In the genomic region with DNA sequence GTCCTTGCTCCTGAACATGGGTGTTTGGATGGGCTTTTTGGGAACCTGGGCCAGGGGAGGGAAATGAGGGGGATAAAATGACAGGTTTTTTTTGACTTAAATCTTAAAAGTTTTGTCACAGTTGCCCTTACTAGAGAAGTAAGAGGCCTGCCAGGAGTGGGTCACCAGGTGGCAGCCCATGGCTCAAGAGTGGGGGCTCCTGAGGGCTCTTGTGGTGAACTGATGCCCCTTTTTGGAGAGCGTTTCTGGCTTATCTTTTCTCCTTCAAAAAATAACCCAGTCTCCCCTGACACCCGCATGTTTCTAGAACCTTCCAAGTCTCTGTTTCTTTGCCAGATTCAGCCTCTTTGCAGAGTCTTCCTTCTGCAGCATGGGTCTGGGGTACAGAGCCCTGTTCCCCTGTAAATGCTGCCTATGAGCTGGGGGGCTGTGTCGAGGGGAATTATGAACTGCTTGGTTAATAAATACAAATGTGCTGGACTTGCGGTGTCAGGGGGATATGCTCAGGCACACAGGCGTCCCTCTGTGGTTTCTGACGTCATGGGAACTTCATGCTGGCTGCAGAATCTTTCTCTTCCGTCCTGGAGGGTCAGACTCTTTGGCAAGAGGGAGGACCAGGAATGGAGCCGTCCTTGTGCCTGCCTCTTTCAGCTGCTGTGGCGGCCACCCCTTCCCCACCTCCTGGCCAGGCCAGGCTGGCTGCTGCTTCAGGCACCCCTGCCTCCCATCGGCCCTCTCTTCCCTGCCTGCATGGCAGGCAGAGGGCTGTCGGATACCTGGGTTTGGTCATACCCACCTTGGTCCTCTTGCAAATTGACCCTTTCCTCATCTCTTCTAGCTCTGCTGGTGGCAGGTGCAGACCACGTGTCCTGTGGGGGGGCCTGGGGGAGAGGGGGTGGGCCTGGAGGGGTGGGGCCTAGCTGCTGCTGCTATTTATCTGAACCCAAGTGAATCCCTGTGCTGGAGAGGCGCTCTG, we compare ENCODE assay signal across 8 cellular contexts. TPM values are rescaled to one million over a fixed set of nuclear protein-coding genes. Genes with fewer than 3 reads are reported as not detected.
DNase-seq lines count a peak whose midpoint lies in the region; ATAC-seq, FAIRE-seq and TF ChIP-seq lines count a peak whose summit lies in the region.

No MANE protein-coding gene starts in this region.

- no peak overlapping the region for H2AFZ ChIP-seq in HepG2 (ENCODE audit: low read length)

- TF ChIP-seq POLR2A in HepG2 (IDR thresholded peaks at IDR 0.05; ENCODE audit: insufficient read depth in 1 of 2, low read depth in 2 of 2, low read length in 2 of 2): no peak

- POLR2A ChIA-PET in HepG2 (lab: Yijun Ruan, JAX): interaction anchor here (0.8 to 3.5 kb wide), 24 partner anchors 10 to 484 kb away, joined by 3 to 55 read pairs (median 6); a partner anchor contains a TSS

- H3K27me3 ChIP-seq in HepG2 (ENCODE audit: control insufficient read depth in 1 of 2, insufficient read depth in 2 of 2, low read length in 2 of 2) (no peaks in the 10 kb centered on the region), stomach smooth muscle (ENCODE audit: control insufficient read depth in 1 of 2, insufficient read depth in 2 of 2, low read length in 2 of 2) (no peaks in the 10 kb centered on the region)

- in situ Hi-C loops in HepG2 (cut with HindIII; ENCODE audit: extremely low pct_ligation_motif_present, low pct_unique_long_range_greater_than_20kb): loop anchor here (5.0 kb wide), 2 partner anchors 36 to 481 kb away; a partner anchor contains a TSS

- H3K79me2 ChIP-seq in HepG2 (ENCODE audit: insufficient read depth, low read length): peaks cover 6% of the 10 kb centered on the region

- H3K36me3 ChIP-seq in HepG2 (replicated peaks in 1 of 2; ENCODE audit: control insufficient read depth in 1 of 2, insufficient read depth in 2 of 2, low read length in 2 of 2) (peaks cover 9 to 51% of the 10 kb centered on the region in 2 experiments), stomach smooth muscle (ENCODE audit: control insufficient read depth in 2 of 2, insufficient read depth in 2 of 2, low read length in 2 of 2) (peaks cover 8 to 19% of the 10 kb centered on the region in 2 donors)

- no TSS peak for BruUV-seq in HepG2 (replicated peaks; lab: Mats Ljungman, UMichigan)

- H3K4me1 ChIP-seq in HepG2 (ENCODE audit: insufficient read depth, low read length) (peaks cover 64% of the 10 kb centered on the region), stomach smooth muscle (ENCODE audit: control insufficient read depth, insufficient read depth, low read length) (peaks cover 80% of the 10 kb centered on the region)

- CTCF ChIA-PET in HepG2 (lab: Yijun Ruan, JAX; ENCODE audit: low intra/inter-chr PET ratio, low total read pairs): no interaction called here

- no peak for TF ChIP-seq CTCF in C4-2B (conservative IDR thresholded peaks at IDR 0.05)
- TF ChIP-seq CTCF in HepG2 (CRISPR knock-in tag; IDR thresholded peaks at IDR 0.05): no peak

- intact Hi-C loops in HepG2 (cut with micrococcal nuclease; ENCODE audit: unreplicated experiment): loop anchor here (5.0 kb wide), 1 partner anchor 36 kb away; a partner anchor contains a TSS

- H3K4me3 ChIP-seq in HepG2 (replicated peaks in 1 of 3; ENCODE audit: insufficient read depth in 1 of 3, low read depth in 2 of 3, low read length in 3 of 3) (peak overlapping the region; percentile 48 to 75 (median 57); a peak in 5 of 6 replicates), stomach smooth muscle (ENCODE audit: low read length in 2 of 2) (peak overlapping the region; percentile 59 to 79)

- ATAC-seq in GM21390 (IDR thresholded peaks at IDR 0.05; ENCODE audit: unreplicated experiment) (peak; percentile 22), HepG2 (no peak), HG03095 (IDR thresholded peaks at IDR 0.05; ENCODE audit: unreplicated experiment) (no peak), GM21526 (IDR thresholded peaks at IDR 0.05; ENCODE audit: low FRiP score, unreplicated experiment) (no peak)

- H3K9me3 ChIP-seq in HepG2 (ENCODE audit: low read length): no peaks in the 10 kb centered on the region
- H3K9me3 ChIP-seq in stomach smooth muscle (ENCODE audit: control insufficient read depth in 2 of 2, low read length in 2 of 2): no peaks in the 10 kb centered on the region

- H3K9ac ChIP-seq in HepG2 (ENCODE audit: insufficient read depth, low read depth, low read length) (peak overlapping the region; percentile 96), stomach smooth muscle (ENCODE audit: low read length in 2 of 2) (peak overlapping the region; percentile 79 to 99)

- 81% methylated on average over 13 of the region's 13 CpGs for WGBS in HepG2 (ENCODE audit: low lambda C conversion rate)

- FAIRE-seq in RCC 7860 (lab: Jason Lieb, UNC) (peak; percentile 88), HepG2 (lab: Jason Lieb, UNC) (no peak)

- TF ChIP-seq EP300 in HepG2 (IDR thresholded peaks at IDR 0.05; ENCODE audit: low read depth in 2 of 2, low read length in 2 of 2): no peak
- no peak for TF ChIP-seq EP300 in HepG2 (CRISPR knock-in tag; IDR thresholded peaks at IDR 0.05; ENCODE audit: borderline replicate concordance)

- TF ChIP-seq RAD21 in HepG2 (CRISPR knock-in tag; IDR thresholded peaks at IDR 0.05): no peak

- peak; percentile 94 for DNase-seq in RCC 7860 (ENCODE audit: low spot score)
- no peak for DNase-seq in HepG2 (ENCODE audit: low spot score)

- H4K20me1 ChIP-seq in HepG2 (ENCODE audit: insufficient read depth, low read length): no peaks in the 10 kb centered on the region

- H3K27ac ChIP-seq in C4-2B (peak overlapping the region; percentile 100), cingulate gyrus (ENCODE audit: low read depth, low read length) (peak overlapping the region; percentile 100), HepG2 (ENCODE audit: extremely low read length, insufficient read depth, low read length) (peak overlapping the region; percentile 98), stomach smooth muscle (ENCODE audit: low read length) (peak overlapping the region; percentile 100)

- H3K4me2 ChIP-seq in HepG2 (ENCODE audit: low read depth, low read length): peak overlapping the region; percentile 97

RNA-seq across cellular contexts. Expression of a gene that starts 30.1 kb away (rescaled TPM):
- 105 and 109 TPM in 2 replicates for total RNA-seq in HepG2 (2016; rRNA removed; fragmentation: Illumina TruSeq; extraction: Trizol)
- 13.7 and 14.3 TPM in 2 replicates for total RNA-seq in HepG2 (2016; cell fraction: cytosol; rRNA removed; fragmentation: Illumina TruSeq; extraction: Trizol; ENCODE audit: low read depth)
- total RNA-seq in HepG2 (2016; cell fraction: insoluble cytoplasmic fraction; rRNA removed; fragmentation: Illumina TruSeq; extraction: Trizol): 107 and 108 TPM in 2 replicates
- 42.5 and 49.9 TPM in 2 replicates for total RNA-seq in HepG2 (2016; cell fraction: membrane; rRNA removed; fragmentation: Illumina TruSeq; extraction: Trizol)
- 57.5 and 66.5 TPM in 2 replicates for total RNA-seq in HepG2 (2016; cell fraction: nucleus; rRNA removed; fragmentation: Illumina TruSeq; extraction: Trizol)
- polyA plus RNA-seq in HepG2 (2011; rRNA removed): 79.3 and 86.0 TPM in 2 replicates
- polyA plus RNA-seq in HepG2 (2011; cell fraction: cytosol; rRNA removed): 78.6 and 93.8 TPM in 2 replicates
- polyA plus RNA-seq in HepG2 (2011; cell fraction: nucleus; rRNA removed): 64.7 and 73.4 TPM in 2 replicates
- 58.7 and 58.8 TPM in 2 replicates for polyA plus RNA-seq in HepG2 (2012)
- 12.7 and 14.2 TPM in 2 replicates for polyA plus RNA-seq in HepG2 (2016; cell fraction: cytosol; fragmentation: Illumina TruSeq; extraction: Trizol; ENCODE audit: low read depth)
- polyA plus RNA-seq in HepG2 (2016; cell fraction: insoluble cytoplasmic fraction; fragmentation: Illumina TruSeq; extraction: Trizol; ENCODE audit: low read depth): 95.6 and 101 TPM in 2 replicates
- 35.2 and 36.7 TPM in 2 replicates for polyA plus RNA-seq in HepG2 (2016; cell fraction: membrane; fragmentation: Illumina TruSeq; extraction: Trizol; ENCODE audit: low read depth)
- 80.4 and 88.7 TPM in 2 replicates for polyA plus RNA-seq in HepG2 (2016; cell fraction: nucleus; fragmentation: Illumina TruSeq; extraction: Trizol; ENCODE audit: insufficient read depth, low read depth)
- 104 and 215 TPM in 2 replicates for polyA minus RNA-seq in HepG2 (2011; rRNA and poly(A)+ RNA removed; ENCODE audit: low replicate concordance)
- 57.5 and 58.2 TPM in 2 replicates for polyA minus RNA-seq in HepG2 (2011; cell fraction: cytosol; rRNA and poly(A)+ RNA removed)
- polyA minus RNA-seq in HepG2 (2011; cell fraction: nucleus; rRNA and poly(A)+ RNA removed): 32.4 and 34.9 TPM in 2 replicates

RNA-seq across cellular contexts. Expression of a gene that starts 30.8 kb away (rescaled TPM):
- total RNA-seq in HepG2 (2016; rRNA removed; fragmentation: Illumina TruSeq; extraction: Trizol): 26.6 and 29.3 TPM in 2 replicates
- 13.7 and 20.3 TPM in 2 replicates for total RNA-seq in HepG2 (2016; cell fraction: cytosol; rRNA removed; fragmentation: Illumina TruSeq; extraction: Trizol; ENCODE audit: low read depth)
- 24.5 and 28.0 TPM in 2 replicates for total RNA-seq in HepG2 (2016; cell fraction: insoluble cytoplasmic fraction; rRNA removed; fragmentation: Illumina TruSeq; extraction: Trizol)
- 27.1 and 32.0 TPM in 2 replicates for total RNA-seq in HepG2 (2016; cell fraction: membrane; rRNA removed; fragmentation: Illumina TruSeq; extraction: Trizol)
- total RNA-seq in HepG2 (2016; cell fraction: nucleus; rRNA removed; fragmentation: Illumina TruSeq; extraction: Trizol): 17.6 and 18.1 TPM in 2 replicates
- 26.1 and 31.1 TPM in 2 replicates for polyA plus RNA-seq in HepG2 (2011; rRNA removed)
- 21.4 and 24.4 TPM in 2 replicates for polyA plus RNA-seq in HepG2 (2011; cell fraction: cytosol; rRNA removed)
- polyA plus RNA-seq in HepG2 (2011; cell fraction: nucleus; rRNA removed): 62.4 and 63.9 TPM in 2 replicates
- polyA plus RNA-seq in HepG2 (2012): 32.3 and 32.7 TPM in 2 replicates
- polyA plus RNA-seq in HepG2 (2016; cell fraction: cytosol; fragmentation: Illumina TruSeq; extraction: Trizol; ENCODE audit: low read depth): 18.5 and 23.3 TPM in 2 replicates
- polyA plus RNA-seq in HepG2 (2016; cell fraction: insoluble cytoplasmic fraction; fragmentation: Illumina TruSeq; extraction: Trizol; ENCODE audit: low read depth): 27.2 and 34.4 TPM in 2 replicates
- polyA plus RNA-seq in HepG2 (2016; cell fraction: membrane; fragmentation: Illumina TruSeq; extraction: Trizol; ENCODE audit: low read depth): 26.8 and 32.7 TPM in 2 replicates
- polyA plus RNA-seq in HepG2 (2016; cell fraction: nucleus; fragmentation: Illumina TruSeq; extraction: Trizol; ENCODE audit: insufficient read depth, low read depth): 29.5 and 29.9 TPM in 2 replicates
- polyA minus RNA-seq in HepG2 (2011; rRNA and poly(A)+ RNA removed; ENCODE audit: low replicate concordance): 7.1 and 60.6 TPM in 2 replicates
- 24.5 and 25.6 TPM in 2 replicates for polyA minus RNA-seq in HepG2 (2011; cell fraction: cytosol; rRNA and poly(A)+ RNA removed)
- 11.7 and 16.0 TPM in 2 replicates for polyA minus RNA-seq in HepG2 (2011; cell fraction: nucleus; rRNA and poly(A)+ RNA removed)

RNA-seq across cellular contexts. Expression of a gene that starts 36.7 kb away (rescaled TPM):
- total RNA-seq in HepG2 (2016; rRNA removed; fragmentation: Illumina TruSeq; extraction: Trizol): 2.5 and 3.3 TPM in 2 replicates
- 2.4 and 2.5 TPM in 2 replicates for total RNA-seq in HepG2 (2016; cell fraction: cytosol; rRNA removed; fragmentation: Illumina TruSeq; extraction: Trizol; ENCODE audit: low read depth)
- total RNA-seq in HepG2 (2016; cell fraction: insoluble cytoplasmic fraction; rRNA removed; fragmentation: Illumina TruSeq; extraction: Trizol): 2.6 and 3.2 TPM in 2 replicates
- 2.0 and 2.7 TPM in 2 replicates for total RNA-seq in HepG2 (2016; cell fraction: membrane; rRNA removed; fragmentation: Illumina TruSeq; extraction: Trizol)
- total RNA-seq in HepG2 (2016; cell fraction: nucleus; rRNA removed; fragmentation: Illumina TruSeq; extraction: Trizol): 0.84 and 1.2 TPM in 2 replicates
- polyA plus RNA-seq in HepG2 (2011; rRNA removed): 1.8 and 3.6 TPM in 2 replicates
- polyA plus RNA-seq in HepG2 (2011; cell fraction: cytosol; rRNA removed): 2.1 and 3.1 TPM in 2 replicates
- polyA plus RNA-seq in HepG2 (2011; cell fraction: nucleus; rRNA removed): 4.4 and 4.5 TPM in 2 replicates
- 1.5 and 2.6 TPM in 2 replicates for polyA plus RNA-seq in HepG2 (2012)
- 0.59 and 0.61 TPM in 2 replicates for polyA plus RNA-seq in HepG2 (2016; cell fraction: cytosol; fragmentation: Illumina TruSeq; extraction: Trizol; ENCODE audit: low read depth)
- 2.2 and 2.5 TPM in 2 replicates for polyA plus RNA-seq in HepG2 (2016; cell fraction: insoluble cytoplasmic fraction; fragmentation: Illumina TruSeq; extraction: Trizol; ENCODE audit: low read depth)
- 0.52 and 0.74 TPM in 2 replicates for polyA plus RNA-seq in HepG2 (2016; cell fraction: membrane; fragmentation: Illumina TruSeq; extraction: Trizol; ENCODE audit: low read depth)
- 1.3 and 2.1 TPM in 2 replicates for polyA plus RNA-seq in HepG2 (2016; cell fraction: nucleus; fragmentation: Illumina TruSeq; extraction: Trizol; ENCODE audit: insufficient read depth, low read depth)
- 5.5 and 12.0 TPM in 2 replicates for polyA minus RNA-seq in HepG2 (2011; rRNA and poly(A)+ RNA removed; ENCODE audit: low replicate concordance)
- 5.6 and 6.2 TPM in 2 replicates for polyA minus RNA-seq in HepG2 (2011; cell fraction: cytosol; rRNA and poly(A)+ RNA removed)
- polyA minus RNA-seq in HepG2 (2011; cell fraction: nucleus; rRNA and poly(A)+ RNA removed): 1.2 and 1.9 TPM in 2 replicates
